In the genomic region with DNA sequence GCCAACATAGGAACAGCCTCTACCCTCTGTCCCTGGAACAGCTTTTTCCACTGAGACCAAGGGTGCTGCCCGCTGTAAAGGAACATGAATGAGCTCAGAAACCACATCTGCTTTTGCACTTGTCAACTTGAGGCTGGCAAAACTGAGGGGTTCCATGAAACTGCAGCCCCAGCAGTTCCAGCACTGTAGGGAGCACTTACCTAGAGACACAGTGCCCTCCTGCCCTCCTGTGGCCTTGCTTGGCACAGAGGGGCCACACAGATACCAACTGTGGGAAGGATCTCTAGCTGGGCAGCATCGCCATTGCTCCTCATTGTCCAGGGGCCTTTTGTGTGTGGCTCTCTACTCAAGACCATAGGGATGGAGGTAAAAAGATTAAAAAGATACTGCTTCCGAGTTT, we compare ENCODE assay signal across 7 cellular contexts. TPM values are rescaled to one million over a fixed set of nuclear protein-coding genes. Genes with fewer than 3 reads are reported as not detected.
DNase-seq lines count a peak whose midpoint lies in the region; ATAC-seq lines count a peak whose summit lies in the region.

No MANE protein-coding gene starts in this region.

- H2AFZ ChIP-seq in Karpas-422 (ENCODE audit: low read length), result no peak overlapping the region

- H3K27ac ChIP-seq in Karpas-422 (ENCODE audit: low read length), result no peak overlapping the region
- H3K27ac ChIP-seq in stomach smooth muscle (ENCODE audit: low read length), result peak overlapping the region; percentile 94

- POLR2A ChIA-PET in activated CD8-positive, alpha-beta T cell treated with anti-CD3 and anti-CD28 coated beads, Interleukin-2, amount 10 ng/mL, durations not matched to agents 7 days and 5 days (lab: Charles Lee), result interaction anchor here (0.6 to 3.4 kb wide), 6 partner anchors 9 to 1479 kb away, joined by 3 to 26 read pairs (median 4); a partner anchor contains a TSS

- peaks cover 79% of the 10 kb centered on the region for H3K79me2 ChIP-seq in Karpas-422 (ENCODE audit: low read length)

- peak overlapping the region; percentile 54 for H3K4me3 ChIP-seq in Karpas-422 (ENCODE audit: low read length)
- peak overlapping the region in 1 of 2 donors; percentile 22 for H3K4me3 ChIP-seq in stomach smooth muscle (ENCODE audit: low read length in 2 of 2)

- peaks cover 65% of the 10 kb centered on the region for H3K36me3 Mint-ChIP-seq in activated CD8-positive, alpha-beta T cell treated with anti-CD3 and anti-CD28 coated beads, Interleukin-2, amount 10 ng/mL, durations not matched to agents 7 days and 5 days (ENCODE audit: low read depth)

- peaks cover 23% of the 10 kb centered on the region; the same call in 1 of the 2 replicates for H3K36me3 ChIP-seq in Karpas-422 (ENCODE audit: insufficient read depth, low read length)
- H3K36me3 ChIP-seq in stomach smooth muscle (ENCODE audit: control insufficient read depth in 2 of 2, insufficient read depth in 2 of 2, low read length in 2 of 2), result peaks cover 4% of the 10 kb centered on the region in 2 donors

- intact Hi-C loops in left ventricle myocardium superior (cut with micrococcal nuclease), result no loop called here

- H3K27ac Mint-ChIP-seq in activated CD8-positive, alpha-beta T cell treated with anti-CD3 and anti-CD28 coated beads, Interleukin-2, amount 10 ng/mL, durations not matched to agents 7 days and 5 days, result peak overlapping the region; percentile 50

- no peaks in the 10 kb centered on the region for H3K9me3 ChIP-seq in Karpas-422 (ENCODE audit: low read length)
- H3K9me3 ChIP-seq in stomach smooth muscle (ENCODE audit: control insufficient read depth in 2 of 2, low read length in 2 of 2), result no peaks in the 10 kb centered on the region

- no peaks in the 10 kb centered on the region for H3K9me3 Mint-ChIP-seq in activated CD8-positive, alpha-beta T cell treated with anti-CD3 and anti-CD28 coated beads, Interleukin-2, amount 10 ng/mL, durations not matched to agents 7 days and 5 days (ENCODE audit: insufficient read depth)

- no peaks in the 10 kb centered on the region for H3K27me3 Mint-ChIP-seq in activated CD8-positive, alpha-beta T cell treated with anti-CD3 and anti-CD28 coated beads, Interleukin-2, amount 10 ng/mL, durations not matched to agents 7 days and 5 days (ENCODE audit: low read depth)

- peaks cover 5% of the 10 kb centered on the region; the same call in 1 of the 2 replicates for H4K20me1 ChIP-seq in Karpas-422 (ENCODE audit: insufficient read depth, low read depth, low read length)

- peak overlapping the region; percentile 76 for H3K4me2 ChIP-seq in Karpas-422 (ENCODE audit: low read depth, low read length, poor library complexity, severe bottlenecking)

- H3K4me1 ChIP-seq in Karpas-422 (ENCODE audit: low read length) (peaks cover 100% of the 10 kb centered on the region), stomach smooth muscle (ENCODE audit: control insufficient read depth, insufficient read depth, low read length) (peaks cover 97% of the 10 kb centered on the region)

- H3K4me3 Mint-ChIP-seq in activated CD8-positive, alpha-beta T cell treated with anti-CD3 and anti-CD28 coated beads, Interleukin-2, amount 10 ng/mL, durations not matched to agents 7 days and 5 days, result no peak overlapping the region

- CTCF ChIA-PET in activated CD8-positive, alpha-beta T cell treated with anti-CD3 and anti-CD28 coated beads, Interleukin-2, amount 10 ng/mL, durations not matched to agents 7 days and 5 days (lab: Charles Lee), result interaction anchor here (0.6 to 3.7 kb wide), 26 partner anchors 9 to 61 kb away, joined by 3 to 72 read pairs (median 6); no protein-coding TSS in a partner anchor

- no peaks in the 10 kb centered on the region for H3K27me3 ChIP-seq in Karpas-422 (ENCODE audit: low read length)
- H3K27me3 ChIP-seq in stomach smooth muscle (ENCODE audit: control insufficient read depth in 1 of 2, insufficient read depth in 2 of 2, low read length in 2 of 2), result no peaks in the 10 kb centered on the region

- H3K4me1 Mint-ChIP-seq in activated CD8-positive, alpha-beta T cell treated with anti-CD3 and anti-CD28 coated beads, Interleukin-2, amount 10 ng/mL, durations not matched to agents 7 days and 5 days (ENCODE audit: low read depth), result peaks cover 94% of the 10 kb centered on the region

- H3K9me2 ChIP-seq in Karpas-422 (replicated peaks; ENCODE audit: insufficient read depth, low read length), result no peaks in the 10 kb centered on the region

- ATAC-seq in activated CD8-positive, alpha-beta T cell treated with anti-CD3 and anti-CD28 coated beads, Interleukin-2, amount 10 ng/mL, durations not matched to agents 7 days and 5 days, result peak; percentile 35
- ATAC-seq in left ventricle myocardium superior, result peak; percentile 56

- peak; percentile 87 for DNase-seq in Karpas-422
- DNase-seq in activated CD8-positive, alpha-beta T cell treated with anti-CD3 and anti-CD28 coated beads, Interleukin-2, amount 10 ng/mL, durations not matched to agents 7 days and 5 days, result peak; percentile 51
- DNase-seq in left ventricle myocardium superior, result no peak
- no peak for DNase-seq in putamen (ENCODE audit: low spot score)
- no peak for DNase-seq in foreskin melanocyte
- DNase-seq in DMS79 (lab: John Stamatoyannopoulos, UW), result no peak

- H3K9ac ChIP-seq in Karpas-422 (ENCODE audit: low read length) (peak overlapping the region; percentile 74), stomach smooth muscle (ENCODE audit: low read length in 2 of 2) (peak overlapping the region; percentile 2 to 52)

RNA-seq across cellular contexts. Expression of a gene that starts 51.6 kb away (rescaled TPM):
- total RNA-seq in Karpas-422 (2014; rRNA removed; shearing (Covaris generic); ENCODE audit: low replicate concordance), result 79.0 and 132 TPM in 2 replicates
- 10 to 100 TPM; 47.0 to 47.4 TPM for total RNA-seq in activated CD8-positive, alpha-beta T cell treated with anti-CD3 and anti-CD28 coated beads, Interleukin-2, amount 10 ng/mL, durations not matched to agents 7 days and 5 days
- total RNA-seq in left ventricle myocardium superior, result 19.5 TPM

Comparison
In these comparisons a context has a peak if more than half of its experiments do, and no peak if none do; other contexts are left out.
1. DNase-seq: peak in Karpas-422 (single experiment) and activated CD8-positive, alpha-beta T cell treated with anti-CD3 and anti-CD28 coated beads, Interleukin-2, amount 10 ng/mL, durations not matched to agents 7 days and 5 days (single experiment); none in left ventricle myocardium superior (single experiment), putamen (single experiment), foreskin melanocyte (single experiment) and DMS79 (single experiment).